2 cellular contexts compared by ENCODE assay signal in the genomic region with DNA sequence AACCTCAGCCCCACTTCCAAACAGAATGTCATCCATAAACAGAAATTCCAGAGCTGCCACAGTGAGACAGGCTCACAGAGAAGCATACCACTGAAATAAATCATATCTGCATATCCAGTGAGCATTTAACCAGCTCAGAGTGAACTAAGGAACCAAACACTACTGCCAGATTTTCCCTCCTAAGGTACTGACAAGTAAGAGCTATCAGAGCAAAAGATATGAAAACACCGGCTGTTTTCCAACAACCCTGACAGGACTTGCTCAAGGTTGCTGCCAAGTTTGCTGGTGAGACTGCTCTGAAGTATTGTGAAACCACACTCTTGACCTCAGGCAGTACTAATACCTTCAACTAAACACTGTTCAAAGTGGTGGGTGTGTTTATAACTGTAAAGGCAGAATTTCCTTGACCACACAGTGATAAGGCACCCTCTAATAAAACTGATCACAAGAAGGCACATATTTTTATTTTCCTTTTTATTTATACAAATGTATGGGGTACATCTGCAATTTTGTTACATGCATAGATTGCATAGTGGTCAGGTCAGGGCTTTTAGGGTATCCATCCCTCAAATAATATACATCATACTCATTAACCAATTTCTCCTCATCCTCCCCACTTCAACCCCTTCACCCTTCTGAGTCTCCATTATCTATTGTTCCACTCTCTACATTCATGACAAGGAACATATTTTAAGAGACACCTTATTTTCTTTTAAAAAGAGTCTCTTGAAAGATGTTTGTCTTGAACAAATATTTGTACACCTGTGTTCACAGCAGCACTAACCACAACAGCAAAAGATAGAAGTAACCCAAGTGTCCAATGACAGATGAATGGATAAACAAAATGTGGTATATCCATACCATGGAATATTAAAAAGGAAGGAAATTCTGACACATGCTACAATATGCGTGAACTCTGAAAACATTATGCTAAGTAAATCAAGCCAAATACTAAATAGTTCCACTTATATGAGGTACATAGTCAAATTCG.
TF ChIP-seq lines count a peak whose summit lies in the region.

No MANE protein-coding gene starts in this region.

TF ChIP-seq in K562, 482 proteins besides CTCF, POLR2A, EP300 and RAD21 (continued from another document):
- TF ChIP-seq NR0B1 (IDR thresholded peaks at IDR 0.05; ENCODE audit: partially characterized antibody) (no peak), ZNF184 (CRISPR knock-in tag; IDR thresholded peaks at IDR 0.05) (no peak), ZNF586 (CRISPR knock-in tag; conservative IDR thresholded peaks at IDR 0.05) (no peak), MYBL2 (IDR thresholded peaks at IDR 0.05; ENCODE audit: low read depth) (no peak), MYBL2 (CRISPR knock-in tag; IDR thresholded peaks at IDR 0.05; ENCODE audit: borderline replicate concordance) (no peak), U2AF2 (optimal IDR thresholded peaks at IDR 0.05; ENCODE audit: low read depth, low read length) (no peak), EZH2 (IDR thresholded peaks at IDR 0.05; ENCODE audit: borderline replicate concordance, low read depth, low read length) (no peak), NCOA2 (IDR thresholded peaks at IDR 0.05; ENCODE audit: partially characterized antibody in 2 of 2) (no peak), IRF9 (tag; IDR thresholded peaks at IDR 0.05) (0 out of 2 replicates have a peak, but pooled peaks have one; percentile 23), SMARCE1 (IDR thresholded peaks at IDR 0.05) (no peak), DDX20 (tag; IDR thresholded peaks at IDR 0.05; ENCODE audit: low read depth) (no peak), MEIS2 (IDR thresholded peaks at IDR 0.05; ENCODE audit: partially characterized antibody) (peak; percentile 62)
- TF ChIP-seq, protein P1, sequence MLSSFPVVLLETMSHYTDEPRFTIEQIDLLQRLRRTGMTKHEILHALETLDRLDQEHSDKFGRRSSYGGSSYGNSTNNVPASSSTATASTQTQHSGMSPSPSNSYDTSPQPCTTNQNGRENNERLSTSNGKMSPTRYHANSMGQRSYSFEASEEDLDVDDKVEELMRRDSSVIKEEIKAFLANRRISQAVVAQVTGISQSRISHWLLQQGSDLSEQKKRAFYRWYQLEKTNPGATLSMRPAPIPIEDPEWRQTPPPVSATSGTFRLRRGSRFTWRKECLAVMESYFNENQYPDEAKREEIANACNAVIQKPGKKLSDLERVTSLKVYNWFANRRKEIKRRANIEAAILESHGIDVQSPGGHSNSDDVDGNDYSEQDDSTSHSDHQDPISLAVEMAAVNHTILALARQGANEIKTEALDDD (IDR thresholded peaks at IDR 0.05): peak; percentile 82
- TF ChIP-seq, protein P2, sequence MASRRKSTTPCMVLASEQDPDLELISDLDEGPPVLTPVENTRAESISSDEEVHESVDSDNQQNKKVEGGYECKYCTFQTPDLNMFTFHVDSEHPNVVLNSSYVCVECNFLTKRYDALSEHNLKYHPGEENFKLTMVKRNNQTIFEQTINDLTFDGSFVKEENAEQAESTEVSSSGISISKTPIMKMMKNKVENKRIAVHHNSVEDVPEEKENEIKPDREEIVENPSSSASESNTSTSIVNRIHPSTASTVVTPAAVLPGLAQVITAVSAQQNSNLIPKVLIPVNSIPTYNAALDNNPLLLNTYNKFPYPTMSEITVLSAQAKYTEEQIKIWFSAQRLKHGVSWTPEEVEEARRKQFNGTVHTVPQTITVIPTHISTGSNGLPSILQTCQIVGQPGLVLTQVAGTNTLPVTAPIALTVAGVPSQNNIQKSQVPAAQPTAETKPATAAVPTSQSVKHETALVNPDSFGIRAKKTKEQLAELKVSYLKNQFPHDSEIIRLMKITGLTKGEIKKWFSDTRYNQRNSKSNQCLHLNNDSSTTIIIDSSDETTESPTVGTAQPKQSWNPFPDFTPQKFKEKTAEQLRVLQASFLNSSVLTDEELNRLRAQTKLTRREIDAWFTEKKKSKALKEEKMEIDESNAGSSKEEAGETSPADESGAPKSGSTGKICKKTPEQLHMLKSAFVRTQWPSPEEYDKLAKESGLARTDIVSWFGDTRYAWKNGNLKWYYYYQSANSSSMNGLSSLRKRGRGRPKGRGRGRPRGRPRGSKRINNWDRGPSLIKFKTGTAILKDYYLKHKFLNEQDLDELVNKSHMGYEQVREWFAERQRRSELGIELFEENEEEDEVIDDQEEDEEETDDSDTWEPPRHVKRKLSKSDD (conservative IDR thresholded peaks at IDR 0.05; ENCODE audit: low read length): no peak
- TF ChIP-seq, protein P3, sequence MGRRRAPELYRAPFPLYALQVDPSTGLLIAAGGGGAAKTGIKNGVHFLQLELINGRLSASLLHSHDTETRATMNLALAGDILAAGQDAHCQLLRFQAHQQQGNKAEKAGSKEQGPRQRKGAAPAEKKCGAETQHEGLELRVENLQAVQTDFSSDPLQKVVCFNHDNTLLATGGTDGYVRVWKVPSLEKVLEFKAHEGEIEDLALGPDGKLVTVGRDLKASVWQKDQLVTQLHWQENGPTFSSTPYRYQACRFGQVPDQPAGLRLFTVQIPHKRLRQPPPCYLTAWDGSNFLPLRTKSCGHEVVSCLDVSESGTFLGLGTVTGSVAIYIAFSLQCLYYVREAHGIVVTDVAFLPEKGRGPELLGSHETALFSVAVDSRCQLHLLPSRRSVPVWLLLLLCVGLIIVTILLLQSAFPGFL (CRISPR knock-in tag; IDR thresholded peaks at IDR 0.05): 0 out of 2 replicates have a peak, but pooled peaks have one; percentile 41
TF ChIP-seq in K562: peak in this region for 21.

TF ChIP-seq in HepG2, 621 proteins besides CTCF, POLR2A, EP300 and RAD21 (continued from another document and continues in another):
- TF ChIP-seq, protein P4, sequence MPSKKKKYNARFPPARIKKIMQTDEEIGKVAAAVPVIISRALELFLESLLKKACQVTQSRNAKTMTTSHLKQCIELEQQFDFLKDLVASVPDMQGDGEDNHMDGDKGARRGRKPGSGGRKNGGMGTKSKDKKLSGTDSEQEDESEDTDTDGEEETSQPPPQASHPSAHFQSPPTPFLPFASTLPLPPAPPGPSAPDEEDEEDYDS (CRISPR knock-in tag; IDR thresholded peaks at IDR 0.05): 0 out of 2 replicates have a peak, but pooled peaks have one; percentile 10
- TF ChIP-seq GFI1 (CRISPR knock-in tag; IDR thresholded peaks at IDR 0.05; ENCODE audit: borderline replicate concordance): peak; percentile 38; the same call in 1 of the 2 replicates
- peak; percentile 78 for TF ChIP-seq SALL1 (CRISPR knock-in tag; IDR thresholded peaks at IDR 0.05)
- TF ChIP-seq, protein P5, sequence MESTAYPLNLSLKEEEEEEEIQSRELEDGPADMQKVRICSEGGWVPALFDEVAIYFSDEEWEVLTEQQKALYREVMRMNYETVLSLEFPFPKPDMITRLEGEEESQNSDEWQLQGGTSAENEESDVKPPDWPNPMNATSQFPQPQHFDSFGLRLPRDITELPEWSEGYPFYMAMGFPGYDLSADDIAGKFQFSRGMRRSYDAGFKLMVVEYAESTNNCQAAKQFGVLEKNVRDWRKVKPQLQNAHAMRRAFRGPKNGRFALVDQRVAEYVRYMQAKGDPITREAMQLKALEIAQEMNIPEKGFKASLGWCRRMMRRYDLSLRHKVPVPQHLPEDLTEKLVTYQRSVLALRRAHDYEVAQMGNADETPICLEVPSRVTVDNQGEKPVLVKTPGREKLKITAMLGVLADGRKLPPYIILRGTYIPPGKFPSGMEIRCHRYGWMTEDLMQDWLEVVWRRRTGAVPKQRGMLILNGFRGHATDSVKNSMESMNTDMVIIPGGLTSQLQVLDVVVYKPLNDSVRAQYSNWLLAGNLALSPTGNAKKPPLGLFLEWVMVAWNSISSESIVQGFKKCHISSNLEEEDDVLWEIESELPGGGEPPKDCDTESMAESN (CRISPR knock-in tag; conservative IDR thresholded peaks at IDR 0.05): no peak
- TF ChIP-seq ARID5B (CRISPR knock-in tag; IDR thresholded peaks at IDR 0.05): peak; percentile 89
- peak; percentile 61; the same call in 1 of the 2 replicates for TF ChIP-seq SOX5 (CRISPR knock-in tag; IDR thresholded peaks at IDR 0.05; ENCODE audit: borderline replicate concordance)
- no peak for TF ChIP-seq SALL2 (CRISPR knock-in tag; IDR thresholded peaks at IDR 0.05)
- peak; percentile 29; the same call in 1 of the 2 replicates for TF ChIP-seq HDAC1 (CRISPR knock-in tag; IDR thresholded peaks at IDR 0.05)
- TF ChIP-seq, protein P6, sequence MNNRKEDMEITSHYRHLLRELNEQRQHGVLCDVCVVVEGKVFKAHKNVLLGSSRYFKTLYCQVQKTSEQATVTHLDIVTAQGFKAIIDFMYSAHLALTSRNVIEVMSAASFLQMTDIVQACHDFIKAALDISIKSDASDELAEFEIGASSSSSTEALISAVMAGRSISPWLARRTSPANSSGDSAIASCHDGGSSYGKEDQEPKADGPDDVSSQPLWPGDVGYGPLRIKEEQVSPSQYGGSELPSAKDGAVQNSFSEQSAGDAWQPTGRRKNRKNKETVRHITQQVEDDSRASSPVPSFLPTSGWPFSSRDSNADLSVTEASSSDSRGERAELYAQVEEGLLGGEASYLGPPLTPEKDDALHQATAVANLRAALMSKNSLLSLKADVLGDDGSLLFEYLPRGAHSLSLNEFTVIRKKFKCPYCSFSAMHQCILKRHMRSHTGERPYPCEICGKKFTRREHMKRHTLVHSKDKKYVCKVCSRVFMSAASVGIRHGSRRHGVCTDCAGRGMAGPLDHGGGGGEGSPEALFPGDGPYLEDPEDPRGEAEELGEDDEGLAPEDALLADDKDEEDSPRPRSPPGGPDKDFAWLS (CRISPR knock-in tag; IDR thresholded peaks at IDR 0.05; ENCODE audit: borderline replicate concordance): no peak
- TF ChIP-seq IKZF5 (CRISPR knock-in tag; IDR thresholded peaks at IDR 0.05): peak; percentile 59; the same call in 1 of the 2 replicates
- TF ChIP-seq ZNF235 (CRISPR knock-in tag; IDR thresholded peaks at IDR 0.05; ENCODE audit: borderline replicate concordance): no peak
- TF ChIP-seq REPIN1 (CRISPR knock-in tag; IDR thresholded peaks at IDR 0.05; ENCODE audit: borderline replicate concordance, low read depth): 0 out of 2 replicates have a peak, but pooled peaks have one; percentile 39
- TF ChIP-seq FOXC1 (CRISPR knock-in tag; IDR thresholded peaks at IDR 0.05; ENCODE audit: borderline replicate concordance): no peak
- TF ChIP-seq, protein P7, sequence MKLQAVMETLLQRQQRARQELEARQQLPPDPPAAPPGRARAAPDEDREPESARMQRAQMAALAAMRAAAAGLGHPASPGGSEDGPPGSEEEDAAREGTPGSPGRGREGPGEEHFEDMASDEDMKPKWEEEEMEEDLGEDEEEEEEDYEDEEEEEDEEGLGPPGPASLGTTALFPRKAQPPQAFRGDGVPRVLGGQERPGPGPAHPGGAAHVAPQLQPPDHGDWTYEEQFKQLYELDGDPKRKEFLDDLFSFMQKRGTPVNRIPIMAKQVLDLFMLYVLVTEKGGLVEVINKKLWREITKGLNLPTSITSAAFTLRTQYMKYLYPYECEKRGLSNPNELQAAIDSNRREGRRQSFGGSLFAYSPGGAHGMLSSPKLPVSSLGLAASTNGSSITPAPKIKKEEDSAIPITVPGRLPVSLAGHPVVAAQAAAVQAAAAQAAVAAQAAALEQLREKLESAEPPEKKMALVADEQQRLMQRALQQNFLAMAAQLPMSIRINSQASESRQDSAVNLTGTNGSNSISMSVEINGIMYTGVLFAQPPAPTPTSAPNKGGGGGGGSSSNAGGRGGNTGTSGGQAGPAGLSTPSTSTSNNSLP (IDR thresholded peaks at IDR 0.05; ENCODE audit: low read depth, low read length): no peak; the same call in 1 of the 2 replicates
- TF ChIP-seq ZNF709 (CRISPR knock-in tag; IDR thresholded peaks at IDR 0.05): no peak
- TF ChIP-seq, protein P8, sequence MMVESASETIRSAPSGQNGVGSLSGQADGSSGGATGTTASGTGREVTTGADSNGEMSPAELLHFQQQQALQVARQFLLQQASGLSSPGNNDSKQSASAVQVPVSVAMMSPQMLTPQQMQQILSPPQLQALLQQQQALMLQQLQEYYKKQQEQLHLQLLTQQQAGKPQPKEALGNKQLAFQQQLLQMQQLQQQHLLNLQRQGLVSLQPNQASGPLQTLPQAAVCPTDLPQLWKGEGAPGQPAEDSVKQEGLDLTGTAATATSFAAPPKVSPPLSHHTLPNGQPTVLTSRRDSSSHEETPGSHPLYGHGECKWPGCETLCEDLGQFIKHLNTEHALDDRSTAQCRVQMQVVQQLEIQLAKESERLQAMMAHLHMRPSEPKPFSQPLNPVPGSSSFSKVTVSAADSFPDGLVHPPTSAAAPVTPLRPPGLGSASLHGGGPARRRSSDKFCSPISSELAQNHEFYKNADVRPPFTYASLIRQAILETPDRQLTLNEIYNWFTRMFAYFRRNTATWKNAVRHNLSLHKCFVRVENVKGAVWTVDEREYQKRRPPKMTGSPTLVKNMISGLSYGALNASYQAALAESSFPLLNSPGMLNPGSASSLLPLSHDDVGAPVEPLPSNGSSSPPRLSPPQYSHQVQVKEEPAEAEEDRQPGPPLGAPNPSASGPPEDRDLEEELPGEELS (CRISPR knock-in tag; IDR thresholded peaks at IDR 0.05): peak; percentile 68
- TF ChIP-seq FOXO1 (CRISPR knock-in tag; IDR thresholded peaks at IDR 0.05): peak; percentile 75
- TF ChIP-seq NR2F6 (IDR thresholded peaks at IDR 0.05): peak; percentile 77
- peak; percentile 67 for TF ChIP-seq NR2F6 (CRISPR knock-in tag; IDR thresholded peaks at IDR 0.05)
- TF ChIP-seq MIER3 (CRISPR knock-in tag; IDR thresholded peaks at IDR 0.05; ENCODE audit: borderline replicate concordance): 0 out of 2 replicates have a peak, but pooled peaks have one; percentile 72
